10 cellular contexts compared by ENCODE assay signal in genomic region chr2:230447455-230448451, GRCh38. TPM values are rescaled to one million over a fixed set of nuclear protein-coding genes. Genes with fewer than 3 reads are reported as not detected.
DNase-seq lines count a peak whose midpoint lies in the region; ATAC-seq and TF ChIP-seq lines count a peak whose summit lies in the region.
"Had no signal": no experiment of that assay in that cellular context is flagged by ENCODE, and none has a peak within 500 bp of the region (broad histone marks: within the 10 kb centered on the region; RNA-seq: fewer than 3 reads in every experiment).

No MANE protein-coding gene starts in this region.

- no peak for DNase-seq in CD4-positive, alpha-beta T cell
- peak in 1 of 2 donors; percentile 56 for DNase-seq in activated naive CD4-positive, alpha-beta T cell treated with anti-CD3 and anti-CD28 coated beads, Interleukin-2, amount 50 U/mL, for 72 hours (ENCODE audit: low spot score in 2 of 2)
- no peak for DNase-seq in UCSD-AML1 (lab: John Stamatoyannopoulos, UW; ENCODE audit: unreplicated experiment)
- no peak for DNase-seq in middle frontal gyrus (ENCODE audit: extremely low spot score, low spot score)
- no peak for DNase-seq in COLO668 (lab: John Stamatoyannopoulos, UW; ENCODE audit: unreplicated experiment)
- DNase-seq in activated gamma-delta T cell treated with Interleukin-2 at 50 U/mL for 16 hours, result no peak
- DNase-seq: pancreas had no signal

- POLR2A ChIA-PET in CD4-positive, alpha-beta T cell (lab: Charles Lee), result interaction anchor here (0.6 to 1.5 kb wide), 6 partner anchors 19 to 291 kb away, joined by 3 to 5 read pairs (median 3); partner anchors contain the start of gene SP110

- peak overlapping the region; percentile 75 for H3K27ac Mint-ChIP-seq in CD4-positive, alpha-beta T cell
- peak overlapping the region; percentile 82 to 95 for H3K27ac Mint-ChIP-seq in activated naive CD4-positive, alpha-beta T cell treated with anti-CD3 and anti-CD28 coated beads, Interleukin-2, amount 50 U/mL, for 72 hours

- peaks cover 60% of the 10 kb centered on the region for H3K4me1 Mint-ChIP-seq in CD4-positive, alpha-beta T cell (ENCODE audit: low read depth)

- peak overlapping the region; percentile 3 for H3K4me3 Mint-ChIP-seq in CD4-positive, alpha-beta T cell

- intact Hi-C loops in CD4-positive, alpha-beta T cell (cut with DNase I, micrococcal nuclease), result loop anchor here in 1 of 2 experiments (5.0 kb wide), 1 partner anchor 35 kb away; no protein-coding TSS in a partner anchor

- H3K27ac ChIP-seq in CD4-positive, alpha-beta T cell (ENCODE audit: low read depth, low read length), result peak overlapping the region; percentile 42
- H3K27ac ChIP-seq: pancreas, SJSA1 had no signal

- ATAC-seq in CD4-positive, alpha-beta T cell (ENCODE audit: poor library complexity), result peak; percentile 86
- ATAC-seq in GM19397 (IDR thresholded peaks at IDR 0.05; ENCODE audit: unreplicated experiment) (peak; percentile 74), HG03159 (IDR thresholded peaks at IDR 0.05; ENCODE audit: unreplicated experiment) (peak; percentile 76)
- ATAC-seq in activated naive CD4-positive, alpha-beta T cell treated with anti-CD3 and anti-CD28 coated beads, Interleukin-2, amount 50 U/mL, for 72 hours, result peak; percentile 86 to 93

- CTCF ChIA-PET in CD4-positive, alpha-beta T cell (lab: Charles Lee), result no interaction called here

- H3K27me3 ChIP-seq in CD4-positive, alpha-beta T cell (ENCODE audit: control insufficient read depth, insufficient read depth, low read length), result no peaks in the 10 kb centered on the region
- H3K27me3 ChIP-seq: pancreas, SJSA1 had no signal

- TF ChIP-seq CTCF in CD4-positive, alpha-beta T cell (IDR thresholded peaks at IDR 0.05), result no peak

- no peaks in the 10 kb centered on the region for H3K9me3 ChIP-seq in CD4-positive, alpha-beta T cell (ENCODE audit: control insufficient read depth, low read length)
- H3K9me3 ChIP-seq: pancreas, SJSA1 had no signal

- H3K27me3 Mint-ChIP-seq in CD4-positive, alpha-beta T cell, result no peaks in the 10 kb centered on the region

- peaks cover 97% of the 10 kb centered on the region for H3K36me3 Mint-ChIP-seq in CD4-positive, alpha-beta T cell (ENCODE audit: low read depth)
- peaks cover 48 to 81% of the 10 kb centered on the region in 2 donors for H3K36me3 Mint-ChIP-seq in activated naive CD4-positive, alpha-beta T cell treated with anti-CD3 and anti-CD28 coated beads, Interleukin-2, amount 50 U/mL, for 72 hours

- H3K9me3 Mint-ChIP-seq in CD4-positive, alpha-beta T cell, result no peaks in the 10 kb centered on the region
- H3K9me3 Mint-ChIP-seq in activated naive CD4-positive, alpha-beta T cell treated with anti-CD3 and anti-CD28 coated beads, Interleukin-2, amount 50 U/mL, for 72 hours, result peaks cover 0 to 4% of the 10 kb centered on the region in 2 donors

RNA-seq across cellular contexts. Expression of gene SP100, which starts 31.8 kb away (rescaled TPM):
- total RNA-seq in CD4-positive, alpha-beta T cell, result 100 to 1,000 TPM; 242 to 243 TPM
- total RNA-seq in activated naive CD4-positive, alpha-beta T cell treated with anti-CD3 and anti-CD28 coated beads, Interleukin-2, amount 50 U/mL, for 72 hours, result 100 to 1,000 TPM; 139 to 220 TPM
